23 cellular contexts compared by ENCODE assay signal in the genomic region with DNA sequence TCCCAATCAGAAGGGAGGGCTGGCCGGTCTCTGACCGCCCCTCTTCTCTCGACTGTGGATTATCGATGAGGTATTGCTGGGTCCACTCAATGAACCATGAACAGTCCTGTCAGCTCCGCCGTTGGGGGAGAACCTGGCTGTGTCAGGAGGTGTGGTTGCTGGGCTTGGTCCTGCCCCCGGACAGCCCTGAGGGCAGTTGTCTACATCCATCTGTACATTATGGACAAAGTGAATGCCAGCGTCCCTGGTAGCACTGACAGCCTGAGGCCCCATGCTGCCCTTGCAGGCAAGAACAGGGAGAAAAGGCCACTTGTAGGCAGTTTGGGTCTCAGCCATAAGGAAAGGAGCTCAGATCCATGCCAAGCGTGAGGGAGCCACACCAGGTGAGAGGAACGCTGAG. TPM values are rescaled to one million over a fixed set of nuclear protein-coding genes. Genes with fewer than 3 reads are reported as not detected.
A peak's percentile ranks its signal among the peaks of the same experiment; 100 is the strongest.
DNase-seq lines count a peak whose midpoint lies in the region; ATAC-seq and TF ChIP-seq lines count a peak whose summit lies in the region.
"Had no signal": no experiment of that assay in that cellular context is flagged by ENCODE, and none has a peak within 500 bp of the region (broad histone marks: within the 10 kb centered on the region; RNA-seq: fewer than 3 reads in every experiment).

No MANE protein-coding gene starts in this region.

- H3K4me1 Mint-ChIP-seq in activated T-helper 17 cell treated with anti-CD3 and anti-CD28 coated beads, Interleukin-2, amount 50 U/mL, for 72 hours: peaks cover 17% of the 10 kb centered on the region
- peaks cover 22% of the 10 kb centered on the region for H3K4me1 Mint-ChIP-seq in nephron progenitor cell

- H3K27ac Mint-ChIP-seq in activated T-helper 17 cell treated with anti-CD3 and anti-CD28 coated beads, Interleukin-2, amount 50 U/mL, for 72 hours: peak overlapping the region; percentile 48
- H3K27ac Mint-ChIP-seq in nephron progenitor cell: peak overlapping the region; percentile 94
- H3K27ac Mint-ChIP-seq: B cell, HFFc6 had no signal

- H3K4me3 ChIP-seq in BE2C (ENCODE audit: low read depth, low read length) (no peak overlapping the region), H7 (ENCODE audit: insufficient read depth, low read depth, low read length) (no peak overlapping the region), upper lobe of right lung (no peak overlapping the region)
- H3K4me3 ChIP-seq: A549, K562 had no signal

- H3K9me3 ChIP-seq in BE2C (no peaks in the 10 kb centered on the region), upper lobe of right lung (no peaks in the 10 kb centered on the region)
- H3K9me3 ChIP-seq: A549 had no signal

- H3K36me3 Mint-ChIP-seq in activated T-helper 17 cell treated with anti-CD3 and anti-CD28 coated beads, Interleukin-2, amount 50 U/mL, for 72 hours (ENCODE audit: low read depth): peaks cover 6% of the 10 kb centered on the region
- H3K36me3 Mint-ChIP-seq in nephron progenitor cell (ENCODE audit: low read depth): peaks cover 18% of the 10 kb centered on the region

- intact Hi-C loops in upper lobe of right lung (cut with DNase I): no loop called here

- H3K36me3 ChIP-seq in BE2C (peaks cover 10% of the 10 kb centered on the region), H7 (replicated peaks; ENCODE audit: control insufficient read depth, insufficient read depth, low read length) (peaks cover 16% of the 10 kb centered on the region), upper lobe of right lung (peaks cover 11% of the 10 kb centered on the region)

- DNase-seq in BE2C: peak; percentile 43
- DNase-seq in H7: peak; percentile 16
- DNase-seq in nephron progenitor cell: no peak
- DNase-seq in SHP77 treated with DMSO at 0.1 percent for 48 hours (lab: John Stamatoyannopoulos, UW): no peak
- no peak for DNase-seq in NCI-H1436 (lab: John Stamatoyannopoulos, UW)
- no peak for DNase-seq in upper lobe of right lung
- DNase-seq: CD4-positive, CD25-positive, alpha-beta regulatory T cell; EL; HFFc6; MM.1S; NCI-H1048; NCI-H1436 treated with DMSO at 0.1 percent for 48 hours; NCI-H2029; NCI-H2227 treated with DMSO at 0.1 percent for 48 hours; NCI-H510A treated with DMSO at 0.1 percent for 48 hours; NCI-H748 treated with DMSO at 0.1 percent for 48 hours had no signal

- H3K27ac ChIP-seq in upper lobe of right lung: no peak overlapping the region

- no peaks in the 10 kb centered on the region for H3K27me3 ChIP-seq in BE2C
- no peaks in the 10 kb centered on the region for H3K27me3 ChIP-seq in H7 (ENCODE audit: control insufficient read depth, insufficient read depth, low read length)
- no peaks in the 10 kb centered on the region for H3K27me3 ChIP-seq in upper lobe of right lung

- no peak for TF ChIP-seq CTCF in BE2C (IDR thresholded peaks at IDR 0.05; ENCODE audit: low read depth, low read length)
- TF ChIP-seq CTCF in nephron progenitor cell (IDR thresholded peaks at IDR 0.05): no peak
- no peak for TF ChIP-seq CTCF in upper lobe of right lung (IDR thresholded peaks at IDR 0.05)

- H3K27me3 Mint-ChIP-seq in activated T-helper 17 cell treated with anti-CD3 and anti-CD28 coated beads, Interleukin-2, amount 50 U/mL, for 72 hours: no peaks in the 10 kb centered on the region
- H3K27me3 Mint-ChIP-seq in nephron progenitor cell (ENCODE audit: low read depth, poor library complexity): peaks cover 3% of the 10 kb centered on the region
- H3K27me3 Mint-ChIP-seq: B cell; CD4-positive, CD25-positive, alpha-beta regulatory T cell had no signal

- H3K9me3 Mint-ChIP-seq in activated T-helper 17 cell treated with anti-CD3 and anti-CD28 coated beads, Interleukin-2, amount 50 U/mL, for 72 hours: no peaks in the 10 kb centered on the region
- peaks cover 7% of the 10 kb centered on the region for H3K9me3 Mint-ChIP-seq in nephron progenitor cell
- H3K9me3 Mint-ChIP-seq: CD4-positive, CD25-positive, alpha-beta regulatory T cell; HFFc6 had no signal

- no peak for ATAC-seq in activated T-helper 17 cell treated with anti-CD3 and anti-CD28 coated beads, Interleukin-2, amount 50 U/mL, for 72 hours (replicated peaks)
- ATAC-seq in HG03025 (IDR thresholded peaks at IDR 0.05; ENCODE audit: low FRiP score, unreplicated experiment): no peak
- no peak for ATAC-seq in upper lobe of right lung
- ATAC-seq: A549, HepG2, K562, Right ventricle myocardium inferior had no signal

- H3K4me1 ChIP-seq in BE2C (peaks cover 29% of the 10 kb centered on the region), upper lobe of right lung (peaks cover 13% of the 10 kb centered on the region)

- no peak overlapping the region for H3K4me3 Mint-ChIP-seq in activated T-helper 17 cell treated with anti-CD3 and anti-CD28 coated beads, Interleukin-2, amount 50 U/mL, for 72 hours
- no peak overlapping the region for H3K4me3 Mint-ChIP-seq in nephron progenitor cell
- H3K4me3 Mint-ChIP-seq: B cell; CD4-positive, CD25-positive, alpha-beta regulatory T cell; HFFc6 had no signal

RNA-seq across cellular contexts. Expression of a gene that starts 38.9 kb away (rescaled TPM):
- 60.3 TPM for polyA plus RNA-seq in BE2C (2012; ENCODE audit: insufficient read depth, insufficient read length, low read depth)
- 62.7 and 64.1 TPM in 2 replicates for total RNA-seq in H7 (2014; rRNA removed; shearing (Covaris generic))
- 10 to 100 TPM; 14.5 to 18.6 TPM for total RNA-seq in activated T-helper 17 cell treated with anti-CD3 and anti-CD28 coated beads, Interleukin-2, amount 50 U/mL, for 72 hours
- total RNA-seq in upper lobe of right lung: 30.9 TPM

RNA-seq across cellular contexts. Expression of a gene that starts 53.2 kb away (rescaled TPM):
- 60.8 TPM for polyA plus RNA-seq in BE2C (2012; ENCODE audit: insufficient read depth, insufficient read length, low read depth)
- total RNA-seq in H7 (2014; rRNA removed; shearing (Covaris generic)): 55.3 and 56.2 TPM in 2 replicates
- 10 to 100 TPM; 40.3 to 52.6 TPM for total RNA-seq in activated T-helper 17 cell treated with anti-CD3 and anti-CD28 coated beads, Interleukin-2, amount 50 U/mL, for 72 hours
- 33.0 TPM for total RNA-seq in upper lobe of right lung

RNA-seq across cellular contexts. Expression of a gene that starts 54.4 kb away (rescaled TPM):
- polyA plus RNA-seq in BE2C (2012; ENCODE audit: insufficient read depth, insufficient read length, low read depth): 35.8 TPM
- total RNA-seq in H7 (2014; rRNA removed; shearing (Covaris generic)): 11.2 and 13.7 TPM in 2 replicates
- total RNA-seq in activated T-helper 17 cell treated with anti-CD3 and anti-CD28 coated beads, Interleukin-2, amount 50 U/mL, for 72 hours: 10 to 100 TPM in 1 of 2 donors, 1 to 10 TPM in 1; 8.2 to 13.9 TPM
- 26.0 TPM for total RNA-seq in upper lobe of right lung

Comparison
In these comparisons a context has a peak if more than half of its experiments do, and no peak if none do; other contexts are left out.
1. DNase-seq: peak in BE2C (single experiment) and H7 (single experiment); none in nephron progenitor cell (single experiment), SHP77 treated with DMSO at 0.1 percent for 48 hours (single experiment), NCI-H1436 (single experiment) and upper lobe of right lung (single experiment).